In genomic region chr1:78114034-78114956, GRCh38 we compare ENCODE assay signal across 8 cellular contexts.
DNase-seq lines count a peak whose midpoint lies in the region; ATAC-seq, FAIRE-seq and TF ChIP-seq lines count a peak whose summit lies in the region.

No MANE protein-coding gene starts in this region.

- no peak overlapping the region for H3K4me3 Mint-ChIP-seq in neural progenitor cell

- TF ChIP-seq CTCF in DOHH2 (IDR thresholded peaks at IDR 0.05; ENCODE audit: low read depth, low read length, poor library complexity, severe bottlenecking): peak; percentile 90
- peak; percentile 82 to 87 for TF ChIP-seq CTCF in fibroblast of lung (conservative IDR thresholded peaks at IDR 0.05 in 1 of 2, IDR thresholded peaks at IDR 0.05 in 1 of 2; ENCODE audit: low read depth in 1 of 2, low read length in 2 of 2)
- TF ChIP-seq CTCF in neural progenitor cell (IDR thresholded peaks at IDR 0.05): peak; percentile 92
- peak; percentile 67 to 87 (median 82) for TF ChIP-seq CTCF in upper lobe of left lung (IDR thresholded peaks at IDR 0.05)

- H3F3A ChIP-seq in DOHH2 (ENCODE audit: control insufficient read depth, insufficient read depth): no peaks in the 10 kb centered on the region
- no peaks in the 10 kb centered on the region for H3F3A ChIP-seq in neural progenitor cell (ENCODE audit: low read depth)

- no peaks in the 10 kb centered on the region for H3K4me1 Mint-ChIP-seq in neural progenitor cell

- no peaks in the 10 kb centered on the region for H3K36me3 Mint-ChIP-seq in neural progenitor cell

- DNase-seq in HTR-8/SVneo (ENCODE audit: insufficient read length, low spot score): peak; percentile 47
- peak; percentile 79 for DNase-seq in NT2/D1 (ENCODE audit: low read depth, low spot score)
- peak; percentile 43 for DNase-seq in activated T-cell treated with anti-CD3 and anti-CD28 coated beads, Interleukin-2, amount 50 U/mL, for 1 hour
- DNase-seq in fibroblast of lung (ENCODE audit: low read depth in 2 of 2): peak; percentile 69 to 89
- peak; percentile 80 for DNase-seq in neural progenitor cell (ENCODE audit: low spot score)
- DNase-seq in upper lobe of left lung: peak in 1 of 2 donors; percentile 36

- no peak overlapping the region for H3K27ac Mint-ChIP-seq in neural progenitor cell

- H3K27ac ChIP-seq in DOHH2 (ENCODE audit: low read depth, low read length): no peak overlapping the region
- no peak overlapping the region for H3K27ac ChIP-seq in fibroblast of lung (ENCODE audit: insufficient read depth, low read length)
- H3K27ac ChIP-seq in neural progenitor cell: no peak overlapping the region
- H3K27ac ChIP-seq in upper lobe of left lung: no peak overlapping the region

- H3K36me3 ChIP-seq in DOHH2 (ENCODE audit: control insufficient read depth, low read length): no peaks in the 10 kb centered on the region
- no peaks in the 10 kb centered on the region for H3K36me3 ChIP-seq in NT2/D1 (ENCODE audit: insufficient read depth, insufficient read length, low read length)
- no peaks in the 10 kb centered on the region for H3K36me3 ChIP-seq in fibroblast of lung (ENCODE audit: control insufficient read depth, insufficient read depth, low read length)
- no peaks in the 10 kb centered on the region for H3K36me3 ChIP-seq in neural progenitor cell
- H3K36me3 ChIP-seq in upper lobe of left lung: no peaks in the 10 kb centered on the region

- H3K4me1 ChIP-seq in DOHH2 (ENCODE audit: control insufficient read depth, low read length): no peaks in the 10 kb centered on the region
- H3K4me1 ChIP-seq in NT2/D1 (ENCODE audit: insufficient read depth, insufficient read length): peaks cover 2% of the 10 kb centered on the region
- no peaks in the 10 kb centered on the region for H3K4me1 ChIP-seq in fibroblast of lung (ENCODE audit: control insufficient read depth, extremely low read depth, insufficient read depth, low read length)
- H3K4me1 ChIP-seq in neural progenitor cell: no peaks in the 10 kb centered on the region
- H3K4me1 ChIP-seq in upper lobe of left lung: peaks cover 0 to 3% (median 0%) of the 10 kb centered on the region in 4 donors

- H2AFZ ChIP-seq in fibroblast of lung (ENCODE audit: low read length) (peak overlapping the region; percentile 55), neural progenitor cell (replicated peaks) (peak overlapping the region; percentile 92)

- peaks cover 3% of the 10 kb centered on the region; the same call in 1 of the 2 replicates for H3K27me3 ChIP-seq in DOHH2 (ENCODE audit: control insufficient read depth, low read length)
- no peaks in the 10 kb centered on the region for H3K27me3 ChIP-seq in NT2/D1 (ENCODE audit: insufficient read depth, insufficient read length)
- no peaks in the 10 kb centered on the region for H3K27me3 ChIP-seq in fibroblast of lung (ENCODE audit: control insufficient read depth, insufficient read depth, low read length)
- H3K27me3 ChIP-seq in neural progenitor cell: no peaks in the 10 kb centered on the region
- H3K27me3 ChIP-seq in upper lobe of left lung: no peaks in the 10 kb centered on the region

- no peak for FAIRE-seq in HTR-8/SVneo (lab: Jason Lieb, UNC)

- no peaks in the 10 kb centered on the region for H3K9me3 Mint-ChIP-seq in neural progenitor cell

- H3K9me3 ChIP-seq in DOHH2 (ENCODE audit: control insufficient read depth, insufficient read depth, low read length) (no peaks in the 10 kb centered on the region), NT2/D1 (ENCODE audit: insufficient read depth, low read length) (no peaks in the 10 kb centered on the region), fibroblast of lung (ENCODE audit: control insufficient read depth, insufficient read depth, low read depth, low read length) (no peaks in the 10 kb centered on the region), neural progenitor cell (ENCODE audit: low read depth) (no peaks in the 10 kb centered on the region), upper lobe of left lung (no peaks in the 10 kb centered on the region)

- no peaks in the 10 kb centered on the region for H3K9me2 ChIP-seq in DOHH2 (replicated peaks; ENCODE audit: control insufficient read depth, low read length)

- no peak overlapping the region for H3K9ac ChIP-seq in NT2/D1 (ENCODE audit: insufficient read length, low read depth)
- no peak overlapping the region for H3K9ac ChIP-seq in fibroblast of lung (ENCODE audit: insufficient read depth, low read length)
- H3K9ac ChIP-seq in neural progenitor cell: no peak overlapping the region

- peaks cover 3% of the 10 kb centered on the region for H3K27me3 Mint-ChIP-seq in neural progenitor cell (ENCODE audit: insufficient read depth, low read depth)

- TF ChIP-seq POLR2A in upper lobe of left lung (IDR thresholded peaks at IDR 0.05): no peak

- ATAC-seq in GM21528 (IDR thresholded peaks at IDR 0.05; ENCODE audit: low FRiP score, unreplicated experiment) (peak; percentile 90), upper lobe of left lung (ENCODE audit: low FRiP score in 2 of 2) (peak; percentile 76 to 91)

- no peak for TF ChIP-seq EP300 in upper lobe of left lung (IDR thresholded peaks at IDR 0.05)

- WGBS in upper lobe of left lung, 2 donors: 70 to 77% methylated on average over 9 of the region's 9 CpGs

- no peaks in the 10 kb centered on the region for H3K79me2 ChIP-seq in DOHH2 (ENCODE audit: control insufficient read depth, low read length)
- H3K79me2 ChIP-seq in fibroblast of lung (ENCODE audit: control insufficient read depth, insufficient read depth, low read length): no peaks in the 10 kb centered on the region
- H3K79me2 ChIP-seq in neural progenitor cell (ENCODE audit: low read depth): no peaks in the 10 kb centered on the region

- H4K20me1 ChIP-seq in DOHH2 (ENCODE audit: control insufficient read depth, insufficient read depth, low read depth, low read length) (no peaks in the 10 kb centered on the region), fibroblast of lung (ENCODE audit: control insufficient read depth, extremely low read depth, insufficient read depth, low read length) (no peaks in the 10 kb centered on the region), neural progenitor cell (ENCODE audit: low read depth) (no peaks in the 10 kb centered on the region)

- H3K4me2 ChIP-seq in DOHH2 (ENCODE audit: low read length) (no peak overlapping the region), fibroblast of lung (ENCODE audit: extremely low read depth, insufficient read depth, low read length) (no peak overlapping the region), neural progenitor cell (no peak overlapping the region)

- H3K4me3 ChIP-seq in DOHH2 (ENCODE audit: low read length) (no peak overlapping the region), NT2/D1 (ENCODE audit: insufficient read length, low read depth) (no peak overlapping the region), fibroblast of lung (replicated peaks in 1 of 4; ENCODE audit: control extremely low read depth in 1 of 4, insufficient read depth in 1 of 4, low read depth in 3 of 4, low read length in 4 of 4) (no peak overlapping the region), neural progenitor cell (no peak overlapping the region), upper lobe of left lung (no peak overlapping the region)
